In genomic region chr9:69601698-69602097, GRCh38 we compare ENCODE assay signal across 20 cellular contexts.
"Had no signal": no experiment of that assay in that cellular context is flagged by ENCODE, and none has a peak within 500 bp of the region (broad histone marks: within the 10 kb centered on the region; RNA-seq: fewer than 3 reads in every experiment).

No MANE protein-coding gene starts in this region.

- H3K4me1 ChIP-seq: SJSA1 had no signal

- H3K9me3 ChIP-seq: SJSA1 had no signal

- H3K27ac ChIP-seq: SJSA1, SK-N-MC had no signal

- H3K4me3 ChIP-seq: SJSA1, SK-N-MC had no signal

- DNase-seq: Karpas-422, KG1, NCI-H1092, NCI-H1105 treated with DMSO at 0.1 percent for 48 hours, NCI-H1417 treated with DMSO at 0.1 percent for 48 hours, NCI-H146, NCI-H1694 treated with DMSO at 0.1 percent for 48 hours, NCI-H1930, NCI-H2081, NCI-H2107, NCI-H446, NCI-H510A, NCI-H524 treated with DMSO at 0.1 percent for 48 hours, NCI-H69, NCI-H774, Right ventricle myocardium superior, RPMI8226, SIG-M5 had no signal

- H3K36me3 ChIP-seq: SJSA1 had no signal

- H3K27me3 ChIP-seq: SJSA1 had no signal
